Comparison of ENCODE assay signal across 8 cellular contexts in the genomic region with DNA sequence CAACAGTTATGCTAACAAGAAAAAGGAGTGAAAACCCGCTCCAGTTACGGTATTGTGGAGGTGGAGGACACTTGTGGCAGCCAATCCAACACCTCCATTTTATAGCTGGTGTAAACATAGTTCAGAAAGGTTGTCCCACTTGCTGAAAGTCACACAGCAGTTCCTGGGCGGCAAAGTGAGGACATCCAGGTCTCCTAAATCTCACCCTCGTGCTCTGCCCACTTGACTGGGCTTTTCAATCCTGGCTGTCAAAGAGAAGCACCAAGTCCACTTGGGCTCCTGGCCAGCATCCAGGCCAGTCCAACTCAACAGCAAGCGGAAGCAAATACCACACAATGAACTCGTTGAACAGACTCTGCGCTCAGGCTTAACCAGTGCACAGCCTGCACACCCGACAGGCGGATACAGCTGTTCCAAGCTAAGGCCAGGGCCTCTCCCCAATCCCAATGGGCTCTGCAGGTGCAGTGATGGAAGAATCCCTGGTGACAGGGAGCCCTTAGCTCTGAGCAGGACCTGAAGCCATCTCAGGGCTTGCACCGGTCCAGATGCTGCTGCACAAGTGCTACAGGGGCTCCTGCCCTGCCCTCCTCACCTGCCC.
DNase-seq lines count a peak whose midpoint lies in the region; ATAC-seq and TF ChIP-seq lines count a peak whose summit lies in the region.
"Not testable (repeated sequence)": the region's sequence is repeated elsewhere in the genome, so short reads cannot be mapped to it uniquely, and the experiment has no call there.

No MANE protein-coding gene starts in this region.

- H3K27ac Mint-ChIP-seq in T-cell: peak overlapping the region; percentile 95
- peak overlapping the region; percentile 88 for H3K27ac Mint-ChIP-seq in activated T-helper 2 cell treated with anti-CD3 and anti-CD28 coated beads, Interferon-gamma antibody, Interleukin-2, Interleukin-4, amounts not matched to agents 10 μg/mL and 5 μg/mL and 100 μg/mL, durations not matched to agents 14 hours and 24 hours and 36 hours
- peak overlapping the region; percentile 81 to 97 (median 95) for H3K27ac Mint-ChIP-seq in naive thymus-derived CD4-positive, alpha-beta T cell

- in situ Hi-C loops in G401 (cut with HindIII; ENCODE audit: low sequenced_read_pairs): not testable (repeated sequence)

- TF ChIP-seq POLR2A in vagina (IDR thresholded peaks at IDR 0.05): not testable (repeated sequence)

- H3K4me2 ChIP-seq in smooth muscle cell: not testable (repeated sequence)

- not testable (repeated sequence) for H3K9me3 ChIP-seq in colonic mucosa; naive thymus-derived CD4-positive, alpha-beta T cell (ENCODE audit: control insufficient read depth in 2 of 3, low read length in 3 of 3); smooth muscle cell (replicated peaks; ENCODE audit: low read depth); vagina

- H4K20me1 ChIP-seq in smooth muscle cell (ENCODE audit: low read depth): peaks cover 99% of the 10 kb centered on the region

- H3K36me3 Mint-ChIP-seq in T-cell: not testable (repeated sequence)
- H3K36me3 Mint-ChIP-seq in activated T-helper 2 cell treated with anti-CD3 and anti-CD28 coated beads, Interferon-gamma antibody, Interleukin-2, Interleukin-4, amounts not matched to agents 10 μg/mL and 5 μg/mL and 100 μg/mL, durations not matched to agents 14 hours and 24 hours and 36 hours (ENCODE audit: low read depth): peaks cover 61% of the 10 kb centered on the region
- H3K36me3 Mint-ChIP-seq in naive thymus-derived CD4-positive, alpha-beta T cell: peaks cover 0 to 12% (median 0%) of the 10 kb centered on the region in 5 donors

- H2AFZ ChIP-seq in smooth muscle cell (ENCODE audit: low read depth): not testable (repeated sequence)

- WGBS in smooth muscle cell (ENCODE audit: low lambda C conversion rate): 92% methylated on average over 10 of the region's 10 CpGs

- POLR2A ChIA-PET in T-cell (lab: Charles Lee); naive thymus-derived CD4-positive, alpha-beta T cell (lab: Charles Lee): not testable (repeated sequence)

- not testable (repeated sequence) for H3K27me3 ChIP-seq in colonic mucosa; naive thymus-derived CD4-positive, alpha-beta T cell (ENCODE audit: control insufficient read depth in 2 of 2, insufficient read depth in 2 of 2, low read length in 2 of 2); smooth muscle cell (ENCODE audit: low read depth); vagina

- ATAC-seq in T-cell (replicated peaks in 1 of 4); naive thymus-derived CD4-positive, alpha-beta T cell: not testable (repeated sequence)
- ATAC-seq in left ventricle myocardium superior: peak; percentile 50

- intact Hi-C loops in activated T-helper 2 cell treated with anti-CD3 and anti-CD28 coated beads, Interferon-gamma antibody, Interleukin-2, Interleukin-4, amounts not matched to agents 10 μg/mL and 5 μg/mL and 100 μg/mL, durations not matched to agents 14 hours and 24 hours and 36 hours (cut with micrococcal nuclease); colonic mucosa (cut with DNase I); left ventricle myocardium superior (cut with micrococcal nuclease): not testable (repeated sequence)
- intact Hi-C loops in naive thymus-derived CD4-positive, alpha-beta T cell (cut with micrococcal nuclease): loop anchor here (10.0 kb wide), 4 partner anchors 45 to 1985 kb away; partner anchors contain the start of genes CCP110 (in 1 of the 2), GDE1 (in 1 of the 2), POLR3E (in 1 of the 2) and UQCRC2 (in 1 of the 2)
- intact Hi-C loops in vagina (cut with DNase I): loop anchor here (10.0 kb wide), 1 partner anchor 45 kb away; no protein-coding TSS in a partner anchor

- not testable (repeated sequence) for TF ChIP-seq CTCF in colonic mucosa (IDR thresholded peaks at IDR 0.05); smooth muscle cell (IDR thresholded peaks at IDR 0.05; ENCODE audit: borderline replicate concordance, insufficient read depth, poor library complexity, severe bottlenecking); vagina (IDR thresholded peaks at IDR 0.05)

- not testable (repeated sequence) for H3K27me3 Mint-ChIP-seq in T-cell; activated T-helper 2 cell treated with anti-CD3 and anti-CD28 coated beads, Interferon-gamma antibody, Interleukin-2, Interleukin-4, amounts not matched to agents 10 μg/mL and 5 μg/mL and 100 μg/mL, durations not matched to agents 14 hours and 24 hours and 36 hours (ENCODE audit: low read depth); naive thymus-derived CD4-positive, alpha-beta T cell

- peak; percentile 29 for DNase-seq in G401 (ENCODE audit: low spot score)
- peak in 3 of 34 experiments; percentile 2 to 12 (median 2) for DNase-seq in T-cell
- not testable (repeated sequence) for DNase-seq in activated T-helper 2 cell treated with anti-CD3 and anti-CD28 coated beads, Interferon-gamma antibody, Interleukin-2, Interleukin-4, amounts not matched to agents 10 μg/mL and 5 μg/mL and 100 μg/mL, durations not matched to agents 14 hours and 24 hours and 36 hours (ENCODE audit: low spot score); smooth muscle cell (lab: John Stamatoyannopoulos, UW; ENCODE audit: unreplicated experiment); vagina (ENCODE audit: extremely low spot score in 2 of 2)
- DNase-seq in colonic mucosa: peak; percentile 18
- peak; percentile 58 for DNase-seq in left ventricle myocardium superior
- peak in 1 of 9 donors; percentile 10 for DNase-seq in naive thymus-derived CD4-positive, alpha-beta T cell

- CTCF ChIA-PET in T-cell (lab: Charles Lee); naive thymus-derived CD4-positive, alpha-beta T cell (lab: Charles Lee): not testable (repeated sequence)

- not testable (repeated sequence) for H3K4me1 ChIP-seq in colonic mucosa; smooth muscle cell (ENCODE audit: low read depth)
- H3K4me1 ChIP-seq in naive thymus-derived CD4-positive, alpha-beta T cell (ENCODE audit: control insufficient read depth in 2 of 2, insufficient read depth in 2 of 2, low read length in 2 of 2): peaks cover 13 to 14% of the 10 kb centered on the region in 2 donors
- peaks cover 66% of the 10 kb centered on the region for H3K4me1 ChIP-seq in vagina

- H3K4me3 Mint-ChIP-seq in T-cell: peak overlapping the region in 1 of 3 donors; percentile 86
- peak overlapping the region; percentile 35 for H3K4me3 Mint-ChIP-seq in activated T-helper 2 cell treated with anti-CD3 and anti-CD28 coated beads, Interferon-gamma antibody, Interleukin-2, Interleukin-4, amounts not matched to agents 10 μg/mL and 5 μg/mL and 100 μg/mL, durations not matched to agents 14 hours and 24 hours and 36 hours (ENCODE audit: low read depth)
- peak overlapping the region in 5 of 10 donors; percentile 29 to 98 (median 89) for H3K4me3 Mint-ChIP-seq in naive thymus-derived CD4-positive, alpha-beta T cell

- not testable (repeated sequence) for H3K9me3 Mint-ChIP-seq in T-cell; activated T-helper 2 cell treated with anti-CD3 and anti-CD28 coated beads, Interferon-gamma antibody, Interleukin-2, Interleukin-4, amounts not matched to agents 10 μg/mL and 5 μg/mL and 100 μg/mL, durations not matched to agents 14 hours and 24 hours and 36 hours; naive thymus-derived CD4-positive, alpha-beta T cell

- H3K79me2 ChIP-seq in smooth muscle cell (ENCODE audit: low read depth): peaks cover 99% of the 10 kb centered on the region

- H3K27ac ChIP-seq in colonic mucosa; smooth muscle cell (ENCODE audit: low read depth): not testable (repeated sequence)
- H3K27ac ChIP-seq in naive thymus-derived CD4-positive, alpha-beta T cell (ENCODE audit: low read depth, low read length): peak overlapping the region; percentile 29
- peak overlapping the region; percentile 51 for H3K27ac ChIP-seq in vagina

- peaks cover 73 to 77% (median 75%) of the 10 kb centered on the region in 3 donors for H3K4me1 Mint-ChIP-seq in T-cell
- H3K4me1 Mint-ChIP-seq in activated T-helper 2 cell treated with anti-CD3 and anti-CD28 coated beads, Interferon-gamma antibody, Interleukin-2, Interleukin-4, amounts not matched to agents 10 μg/mL and 5 μg/mL and 100 μg/mL, durations not matched to agents 14 hours and 24 hours and 36 hours (ENCODE audit: low read depth): peaks cover 57% of the 10 kb centered on the region
- peaks cover 57 to 79% (median 69%) of the 10 kb centered on the region in 7 donors for H3K4me1 Mint-ChIP-seq in naive thymus-derived CD4-positive, alpha-beta T cell

- not testable (repeated sequence) for H3K36me3 ChIP-seq in colonic mucosa; naive thymus-derived CD4-positive, alpha-beta T cell (ENCODE audit: control insufficient read depth in 2 of 3, insufficient read depth in 3 of 3, low read length in 3 of 3); smooth muscle cell (ENCODE audit: low read depth); vagina

- peaks cover 11% of the 10 kb centered on the region for H3F3A ChIP-seq in smooth muscle cell (ENCODE audit: low read depth)

- H3K9ac ChIP-seq in colonic mucosa (ENCODE audit: low read depth in 2 of 2, low read length in 2 of 2): not testable (repeated sequence)
- peak overlapping the region; percentile 0 for H3K9ac ChIP-seq in smooth muscle cell (ENCODE audit: low read depth)

- not testable (repeated sequence) for H3K4me3 ChIP-seq in colonic mucosa; naive thymus-derived CD4-positive, alpha-beta T cell (ENCODE audit: low read length); smooth muscle cell; vagina
